In the genomic region with DNA sequence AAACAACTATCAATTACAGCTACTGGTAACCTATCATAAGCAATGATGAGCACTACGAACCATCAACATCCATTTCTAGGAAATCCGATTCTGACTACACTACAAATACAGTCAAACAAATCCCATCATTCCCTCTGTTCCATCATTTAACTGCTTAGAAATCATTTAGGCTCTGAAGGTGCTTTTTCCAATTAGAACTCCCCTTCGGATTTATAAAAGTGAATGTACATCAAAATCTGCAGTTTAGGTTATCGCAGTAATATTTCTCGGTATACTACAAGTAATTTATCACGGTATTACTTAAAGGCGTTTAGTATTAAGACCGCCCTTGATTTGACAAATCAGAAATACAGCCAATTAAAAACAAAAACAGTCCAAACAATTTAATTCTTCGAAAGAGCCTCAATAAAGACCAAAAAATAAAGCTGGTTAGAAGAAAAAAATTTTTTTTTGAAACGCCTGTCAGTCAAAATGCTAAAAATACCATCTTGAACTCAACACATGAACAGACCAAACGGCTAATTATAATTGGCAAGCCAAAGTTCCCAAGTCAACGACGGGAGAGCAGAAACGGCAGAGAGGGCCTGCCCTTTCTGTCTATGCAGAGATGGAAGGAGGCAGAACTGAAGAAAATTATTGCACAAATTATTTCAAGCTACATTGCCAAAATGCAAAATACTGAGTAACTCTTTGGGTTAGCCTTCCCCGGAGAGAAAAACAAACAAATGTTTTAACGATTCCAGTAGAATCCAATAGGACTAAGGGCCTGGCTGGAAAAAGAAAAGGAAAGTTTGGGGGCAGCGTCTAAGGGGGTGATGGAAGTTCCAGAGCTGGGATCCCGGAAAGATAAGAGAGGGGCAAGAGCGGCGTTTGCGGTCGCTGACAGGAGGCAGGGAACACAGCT, we compare ENCODE assay signal across 8 cellular contexts. TPM values are rescaled to one million over a fixed set of nuclear protein-coding genes. Genes with fewer than 3 reads are reported as not detected.
DNase-seq lines count a peak whose midpoint lies in the region; ATAC-seq, FAIRE-seq and TF ChIP-seq lines count a peak whose summit lies in the region.

No MANE protein-coding gene starts in this region.

- no peak for TF ChIP-seq RAD21 in K562 (CRISPR knock-in tag; conservative IDR thresholded peaks at IDR 0.05 in 1 of 2, IDR thresholded peaks at IDR 0.05 in 1 of 2)

- no peak for TF ChIP-seq POLR2A in K562 (conservative IDR thresholded peaks at IDR 0.05)
- no peak for TF ChIP-seq POLR2A in spleen (IDR thresholded peaks at IDR 0.05)

- peak overlapping the region; percentile 68 for H3K4me3 ChIP-seq in K562
- H3K4me3 ChIP-seq in spleen, result peak overlapping the region; percentile 37 to 83 (median 58)

- TF ChIP-seq EP300 in K562 (IDR thresholded peaks at IDR 0.05; ENCODE audit: low read length), result no peak

- peak overlapping the region; percentile 85 to 97 for H3K9ac ChIP-seq in K562 (ENCODE audit: insufficient read depth in 1 of 2, low read depth in 2 of 2, low read length in 2 of 2)

- H3K27me3 ChIP-seq in K562 (ENCODE audit: control insufficient read depth in 2 of 2, insufficient read depth in 2 of 2, low read length in 2 of 2) (no peaks in the 10 kb centered on the region), spleen (replicated peaks in 1 of 7) (no peaks in the 10 kb centered on the region)

- no peaks in the 10 kb centered on the region for H4K20me1 ChIP-seq in K562 (replicated peaks; ENCODE audit: control insufficient read depth, insufficient read depth, low read length)

- TF ChIP-seq CTCF in K562 (IDR thresholded peaks at IDR 0.05 in 2 of 3, conservative IDR thresholded peaks at IDR 0.05 in 1 of 3; ENCODE audit: insufficient read depth in 2 of 3, low read depth in 1 of 3, low read length in 3 of 3), result no peak
- no peak for TF ChIP-seq CTCF in spleen (IDR thresholded peaks at IDR 0.05 in 8 of 11, conservative IDR thresholded peaks at IDR 0.05 in 3 of 11)

- 2% methylated on average over 22 of the region's 22 CpGs for WGBS in K562 (ENCODE audit: insufficient coverage, low coverage, missing lambda C conversion rate)
- WGBS in spleen, 5 donors, result 15 to 22% (median 20%) methylated on average over 22 of the region's 22 CpGs

- no peaks in the 10 kb centered on the region for H3K9me1 ChIP-seq in K562 (ENCODE audit: control insufficient read depth, insufficient read depth, low read length)

- BruUV-seq in K562 (replicated peaks; lab: Mats Ljungman, UMichigan), result TSS peak; percentile 44

- intact Hi-C loops in K562 (cut with micrococcal nuclease), result loop anchor here (5.0 kb wide), 1 partner anchor 176 kb away; a partner anchor contains a TSS
- intact Hi-C loops in spleen (cut with DNase I; ENCODE audit: low total_unique reads), result no loop called here

- peaks cover 63% of the 10 kb centered on the region for H3K79me2 ChIP-seq in K562 (ENCODE audit: control insufficient read depth, insufficient read depth, low read length)

- POLR2A ChIA-PET in K562 (lab: Yijun Ruan, JAX), result interaction anchor here (0.5 to 1.1 kb wide), 4 partner anchors 20 to 589 kb away, joined by 3 to 4 read pairs (median 3); no protein-coding TSS in a partner anchor

- CTCF ChIA-PET in K562 (lab: Yijun Ruan, JAX; ENCODE audit: low intra/inter-chr PET ratio), result no interaction called here

- FAIRE-seq in K562 (lab: Jason Lieb, UNC), result peak; percentile 42

- peak overlapping the region; percentile 72 for H3K4me2 ChIP-seq in K562 (ENCODE audit: insufficient read depth, low read length)

- H3K4me1 ChIP-seq in K562 (replicated peaks in 1 of 2; ENCODE audit: control insufficient read depth in 2 of 2, insufficient read depth in 2 of 2, low read length in 2 of 2) (peaks cover 12 to 19% of the 10 kb centered on the region in 2 experiments), spleen (peaks cover 20 to 77% (median 59%) of the 10 kb centered on the region in 6 donors)

- peak overlapping the region; percentile 89 for H3K27ac ChIP-seq in K562 (ENCODE audit: extremely low read depth, low read depth, low read length)
- H3K27ac ChIP-seq in spleen, result peak overlapping the region; percentile 87 to 98 (median 96)

- in situ Hi-C loops in K562 (cut with MboI), result no loop called here

- ATAC-seq in GM21528 (IDR thresholded peaks at IDR 0.05; ENCODE audit: low FRiP score, unreplicated experiment), result peak; percentile 10
- peak; percentile 19 for ATAC-seq in K562
- no peak for ATAC-seq in HG03025 (IDR thresholded peaks at IDR 0.05; ENCODE audit: low FRiP score, unreplicated experiment)

- peak overlapping the region; percentile 98 for H2AFZ ChIP-seq in K562 (ENCODE audit: low read depth, low read length)

- H3K36me3 ChIP-seq in K562 (ENCODE audit: control insufficient read depth, insufficient read depth, low read length) (no peaks in the 10 kb centered on the region; the same call in 2 of the 3 replicates), spleen (no peaks in the 10 kb centered on the region)

- H3K9me3 ChIP-seq in K562 (replicated peaks; ENCODE audit: control insufficient read depth, insufficient read depth, low read depth, low read length), result no peaks in the 10 kb centered on the region
- H3K9me3 ChIP-seq in spleen, result no peaks in the 10 kb centered on the region

- DNase-seq in AG20443 (ENCODE audit: low spot score) (peak; percentile 29), NCI-H82 (lab: John Stamatoyannopoulos, UW) (peak; percentile 66), K562 (ENCODE audit: extremely low read depth in 1 of 4, low spot score in 3 of 4) (peak in 2 of 4 experiments; percentile 22 to 44), iris pigment epithelial cell (ENCODE audit: low read depth) (peak; percentile 36), spleen (no peak), T-helper 9 cell (no peak)

TF ChIP-seq in K562, 482 proteins besides CTCF, POLR2A, EP300 and RAD21 (continues in another document):
- TF ChIP-seq ZNF184 (CRISPR knock-in tag; IDR thresholded peaks at IDR 0.05) (no peak), FOS (IDR thresholded peaks at IDR 0.05; ENCODE audit: extremely low read depth, insufficient read length) (no peak), ARID2 (IDR thresholded peaks at IDR 0.05) (no peak), BRD4 (IDR thresholded peaks at IDR 0.05) (no peak), FOSL1 (tag; conservative IDR thresholded peaks at IDR 0.05) (0 out of 2 replicates have a peak, but pooled peaks have one; percentile 31), ZNF197 (CRISPR knock-in tag; IDR thresholded peaks at IDR 0.05; ENCODE audit: low read depth) (no peak), ZNF668 (CRISPR knock-in tag; IDR thresholded peaks at IDR 0.05) (no peak), CCNT2 (IDR thresholded peaks at IDR 0.05; ENCODE audit: borderline replicate concordance, extremely low read depth, insufficient read length, low read depth, low read length) (no peak), ARNT (IDR thresholded peaks at IDR 0.05) (no peak), LCOR (CRISPR knock-in tag; IDR thresholded peaks at IDR 0.05) (no peak), ZBTB7A (IDR thresholded peaks at IDR 0.05; ENCODE audit: borderline replicate concordance, control insufficient read depth, low read depth, low read length) (no peak), MECOM (CRISPR knock-in tag; IDR thresholded peaks at IDR 0.05) (0 out of 2 replicates have a peak, but pooled peaks have one; percentile 41), SREBF2 (CRISPR knock-in tag; IDR thresholded peaks at IDR 0.05) (no peak), MCM2 (IDR thresholded peaks at IDR 0.05; ENCODE audit: low read depth) (no peak), TAF1 (IDR thresholded peaks at IDR 0.05; ENCODE audit: control insufficient read depth, extremely low read depth, insufficient read depth, low read length, severe bottlenecking) (peak; percentile 17), PYGO2 (tag; IDR thresholded peaks at IDR 0.05) (no peak)
- TF ChIP-seq, protein P1, sequence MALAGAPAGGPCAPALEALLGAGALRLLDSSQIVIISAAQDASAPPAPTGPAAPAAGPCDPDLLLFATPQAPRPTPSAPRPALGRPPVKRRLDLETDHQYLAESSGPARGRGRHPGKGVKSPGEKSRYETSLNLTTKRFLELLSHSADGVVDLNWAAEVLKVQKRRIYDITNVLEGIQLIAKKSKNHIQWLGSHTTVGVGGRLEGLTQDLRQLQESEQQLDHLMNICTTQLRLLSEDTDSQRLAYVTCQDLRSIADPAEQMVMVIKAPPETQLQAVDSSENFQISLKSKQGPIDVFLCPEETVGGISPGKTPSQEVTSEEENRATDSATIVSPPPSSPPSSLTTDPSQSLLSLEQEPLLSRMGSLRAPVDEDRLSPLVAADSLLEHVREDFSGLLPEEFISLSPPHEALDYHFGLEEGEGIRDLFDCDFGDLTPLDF (CRISPR knock-in tag; IDR thresholded peaks at IDR 0.05), result no peak
- TF ChIP-seq, protein P2, sequence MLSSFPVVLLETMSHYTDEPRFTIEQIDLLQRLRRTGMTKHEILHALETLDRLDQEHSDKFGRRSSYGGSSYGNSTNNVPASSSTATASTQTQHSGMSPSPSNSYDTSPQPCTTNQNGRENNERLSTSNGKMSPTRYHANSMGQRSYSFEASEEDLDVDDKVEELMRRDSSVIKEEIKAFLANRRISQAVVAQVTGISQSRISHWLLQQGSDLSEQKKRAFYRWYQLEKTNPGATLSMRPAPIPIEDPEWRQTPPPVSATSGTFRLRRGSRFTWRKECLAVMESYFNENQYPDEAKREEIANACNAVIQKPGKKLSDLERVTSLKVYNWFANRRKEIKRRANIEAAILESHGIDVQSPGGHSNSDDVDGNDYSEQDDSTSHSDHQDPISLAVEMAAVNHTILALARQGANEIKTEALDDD (IDR thresholded peaks at IDR 0.05), result no peak

RNA-seq across cellular contexts. Expression of a gene that starts 1.2 kb away (rescaled TPM):
- 11.5 and 34.9 TPM in 2 replicates for total RNA-seq in K562 (2011; cell fraction: chromatin; rRNA removed; ENCODE audit: low replicate concordance)
- 4.5 and 6.2 TPM in 2 replicates for total RNA-seq in K562 (2011; cell fraction: nucleolus; rRNA removed)
- total RNA-seq in K562 (2011; cell fraction: nucleoplasm; rRNA removed), result 10.6 and 14.9 TPM in 2 replicates
- total RNA-seq in K562 (2014; rRNA removed) (11.9 and 12.3 TPM in 2 replicates), K562 (2014; rRNA removed; fragmentation: Illumina TruSeq; extraction: Trizol) (23.2 and 27.2 TPM in 2 replicates), K562 (2015; rRNA removed; fragmentation: Illumina TruSeq; extraction: Trizol) (20.5 and 21.4 TPM in 2 replicates), K562 (2021) (11.1 and 13.1 TPM in 2 replicates), spleen (10 to 100 TPM; 20.2 to 31.3 (median 26.1) TPM)
- polyA plus RNA-seq in K562 (2011; rRNA removed) (19.0 and 20.8 TPM in 2 replicates), K562 (2014; fragmentation: Illumina TruSeq; extraction: Trizol) (13.8 and 15.6 TPM in 2 replicates), K562 (2014; fragmentation: Nextera tagmentation; extraction: Ambion mirVana) (1 to 10 TPM; 4.9 to 6.1 TPM), K562 (2014; rRNA removed) (13.2 and 15.0 TPM in 2 replicates), spleen (10 to 100 TPM in 2 of 3 donors, 1 to 10 TPM in 1; 9.2 to 13.7 (median 11.6) TPM)
- polyA plus RNA-seq in K562 (2011; cell fraction: cytosol; rRNA removed), result 3.0 and 6.9 TPM in 2 replicates
- polyA plus RNA-seq in K562 (2011; cell fraction: nucleus; rRNA removed), result 9.3 and 17.6 TPM in 2 replicates
- polyA plus RNA-seq in K562 (2012), result 11.5 and 19.7 TPM in 2 replicates
- polyA minus RNA-seq in K562 (2011; rRNA and poly(A)+ RNA removed), result 29.0 and 41.4 TPM in 2 replicates
- 8.3 and 10.3 TPM in 2 replicates for polyA minus RNA-seq in K562 (2011; cell fraction: cytosol; rRNA and poly(A)+ RNA removed)
- 9.7 and 21.3 TPM in 2 replicates for polyA minus RNA-seq in K562 (2011; cell fraction: nucleus; rRNA and poly(A)+ RNA removed)

Comparison
In these comparisons a context has a peak if more than half of its experiments do, and no peak if none do; other contexts are left out.
1. DNase-seq: peak in AG20443 (single experiment), NCI-H82 (single experiment) and iris pigment epithelial cell (single experiment); none in spleen (single experiment) and T-helper 9 cell (single experiment).